Comparison of ENCODE assay signal across 12 cellular contexts in the genomic region with DNA sequence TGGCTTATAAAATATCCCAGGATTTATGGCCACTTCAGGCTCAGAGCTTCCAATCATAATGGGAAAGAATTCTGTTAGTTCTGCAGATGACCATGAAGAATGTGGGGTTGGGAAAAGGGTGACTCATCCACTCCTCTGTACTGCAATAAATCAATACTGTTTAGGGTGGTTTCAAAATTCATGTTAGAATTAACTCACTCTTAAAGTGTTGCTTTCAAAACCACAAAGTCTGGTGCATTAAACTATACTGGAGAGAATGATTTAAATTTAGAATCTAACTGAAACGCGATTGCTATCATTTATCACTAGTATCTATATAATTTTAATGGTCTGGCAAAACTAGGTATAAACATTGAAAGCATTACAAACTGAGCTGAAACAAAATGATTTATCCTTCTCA. TPM values are rescaled to one million over a fixed set of nuclear protein-coding genes. Genes with fewer than 3 reads are reported as not detected.
A peak's percentile ranks its signal among the peaks of the same experiment; 100 is the strongest.
DNase-seq lines count a peak whose midpoint lies in the region; FAIRE-seq and TF ChIP-seq lines count a peak whose summit lies in the region.
"Had no signal": no experiment of that assay in that cellular context is flagged by ENCODE, and none has a peak within 500 bp of the region (broad histone marks: within the 10 kb centered on the region; RNA-seq: fewer than 3 reads in every experiment).

No MANE protein-coding gene starts in this region.

- no peaks in the 10 kb centered on the region for H3K27me3 Mint-ChIP-seq in progenitor cell of endocrine pancreas

- no peaks in the 10 kb centered on the region for H3K36me3 ChIP-seq in uterus
- H3K36me3 ChIP-seq: prostate gland had no signal

- H3K4me3 ChIP-seq in epithelial cell of proximal tubule (ENCODE audit: low read depth, low read length): peak overlapping the region; percentile 62
- no peak overlapping the region for H3K4me3 ChIP-seq in uterus
- H3K4me3 ChIP-seq: prostate gland had no signal

- no peak for FAIRE-seq in H54 (lab: Jason Lieb, UNC)

- no peak for TF ChIP-seq POLR2A in uterus (IDR thresholded peaks at IDR 0.05)
- no peak for TF ChIP-seq POLR2A in H54 (IDR thresholded peaks at IDR 0.05; ENCODE audit: low read depth, low read length)

- peaks cover 17% of the 10 kb centered on the region for H3K36me3 Mint-ChIP-seq in progenitor cell of endocrine pancreas (ENCODE audit: insufficient read depth)

- H3K9me3 ChIP-seq in uterus: no peaks in the 10 kb centered on the region
- H3K9me3 ChIP-seq: prostate gland had no signal

- no peaks in the 10 kb centered on the region for H3K27me3 ChIP-seq in uterus

- H3K4me3 Mint-ChIP-seq in progenitor cell of endocrine pancreas (ENCODE audit: low read depth): peak overlapping the region; percentile 82
- H3K4me3 Mint-ChIP-seq: activated T-helper 1 cell treated with anti-CD3 and anti-CD28 coated beads, Interleukin-12 subunit alpha, Interleukin-12 subunit beta, Interleukin-2, Interleukin-4 antibody, amounts not matched to agents 30 ng/mL and 10 ng/mL and 1 ng/mL, durations not matched to agents 14 hours and 24 hours and 36 hours had no signal

- DNase-seq in GM04503 (ENCODE audit: low read depth) (peak; percentile 50), NCI-H2107 treated with DMSO at 0.1 percent for 48 hours (lab: John Stamatoyannopoulos, UW; ENCODE audit: unreplicated experiment) (peak; percentile 93), epithelial cell of proximal tubule (ENCODE audit: low read depth) (peak; percentile 84), progenitor cell of endocrine pancreas (ENCODE audit: low spot score, unreplicated experiment) (no peak), OCI-M1 (lab: John Stamatoyannopoulos, UW) (no peak), uterus (no peak), H54 (ENCODE audit: insufficient read length, low spot score) (no peak), GOT3 (lab: John Stamatoyannopoulos, UW) (no peak)
- DNase-seq: GF-D8, KBM-7 had no signal

- H3K4me1 Mint-ChIP-seq in progenitor cell of endocrine pancreas (ENCODE audit: low read depth): peaks cover 50% of the 10 kb centered on the region

- intact Hi-C loops in uterus (cut with DNase I; ENCODE audit: low total_unique reads): no loop called here

- H3K9me3 Mint-ChIP-seq in progenitor cell of endocrine pancreas (ENCODE audit: low read depth): no peaks in the 10 kb centered on the region
- H3K9me3 Mint-ChIP-seq: activated T-helper 1 cell treated with anti-CD3 and anti-CD28 coated beads, Interleukin-12 subunit alpha, Interleukin-12 subunit beta, Interleukin-2, Interleukin-4 antibody, amounts not matched to agents 30 ng/mL and 10 ng/mL and 1 ng/mL, durations not matched to agents 14 hours and 24 hours and 36 hours had no signal

- H3K4me1 ChIP-seq in uterus: no peaks in the 10 kb centered on the region
- H3K4me1 ChIP-seq: prostate gland had no signal

- peak overlapping the region; percentile 96 for H3K27ac Mint-ChIP-seq in progenitor cell of endocrine pancreas
- H3K27ac Mint-ChIP-seq: activated T-helper 1 cell treated with anti-CD3 and anti-CD28 coated beads, Interleukin-12 subunit alpha, Interleukin-12 subunit beta, Interleukin-2, Interleukin-4 antibody, amounts not matched to agents 30 ng/mL and 10 ng/mL and 1 ng/mL, durations not matched to agents 14 hours and 24 hours and 36 hours had no signal

- TF ChIP-seq CTCF in epithelial cell of proximal tubule (conservative IDR thresholded peaks at IDR 0.05; ENCODE audit: low read depth, low read length) (no peak), progenitor cell of endocrine pancreas (IDR thresholded peaks at IDR 0.05; ENCODE audit: unreplicated experiment) (no peak), uterus (IDR thresholded peaks at IDR 0.05) (no peak)

- no peak overlapping the region for H3K27ac ChIP-seq in uterus
- H3K27ac ChIP-seq: prostate gland had no signal

RNA-seq across cellular contexts. Expression of a gene that starts 0.8 kb away (rescaled TPM):
- 18.9 and 20.0 TPM in 2 replicates for total RNA-seq in epithelial cell of proximal tubule
- 150 and 178 TPM in 2 replicates for total RNA-seq in progenitor cell of endocrine pancreas
- 1 to 10 TPM in 2 of 4 donors, under 1 TPM in 2; 0.26 to 2.8 (median 1.1) TPM for total RNA-seq in uterus
- total RNA-seq: activated T-helper 1 cell treated with anti-CD3 and anti-CD28 coated beads, Interleukin-12 subunit alpha, Interleukin-12 subunit beta, Interleukin-2, Interleukin-4 antibody, amounts not matched to agents 30 ng/mL and 10 ng/mL and 1 ng/mL, durations not matched to agents 14 hours and 24 hours and 36 hours; prostate gland had no signal

Comparison
In these comparisons a context has a peak if more than half of its experiments do, and no peak if none do; other contexts are left out.
1. DNase-seq: peak in GM04503 (single experiment), NCI-H2107 treated with DMSO at 0.1 percent for 48 hours (single experiment) and epithelial cell of proximal tubule (single experiment); none in progenitor cell of endocrine pancreas (single experiment), OCI-M1 (single experiment), uterus (0 of 2), H54 (single experiment) and GOT3 (single experiment).